Comparison of ENCODE assay signal across 1 cellular context in the genomic region with DNA sequence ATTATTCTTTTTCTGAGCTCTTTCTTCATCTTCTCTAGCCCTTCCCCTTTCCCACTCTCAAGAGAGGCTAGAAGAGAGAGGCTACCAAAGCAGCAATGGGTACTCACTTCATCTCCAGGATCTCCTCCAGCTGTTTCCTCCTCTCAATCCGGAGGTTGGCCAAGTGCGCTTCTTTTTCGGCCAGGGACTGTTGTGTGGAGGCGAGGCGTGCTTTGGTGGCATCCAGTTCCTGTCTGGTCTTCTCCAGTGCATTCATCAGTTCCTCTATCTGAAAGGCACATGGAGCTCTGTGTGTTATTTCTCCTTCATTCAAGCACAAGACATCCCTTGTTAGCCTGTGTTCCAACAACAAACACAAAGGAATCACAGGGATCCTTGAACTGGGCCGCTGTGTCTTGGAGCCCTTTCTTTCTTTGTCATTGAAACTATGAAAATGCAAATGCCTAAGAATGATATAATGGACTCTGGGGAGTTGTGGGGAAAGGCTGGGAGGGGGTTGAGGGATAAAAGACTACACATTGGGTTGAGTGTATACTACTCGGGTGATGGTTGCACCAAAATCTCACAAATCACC.
TF ChIP-seq lines count a peak whose summit lies in the region.

No MANE protein-coding gene starts in this region.

TF ChIP-seq in H1, 55 proteins besides CTCF, POLR2A, EP300 and RAD21:
- no peak for TF ChIP-seq RFX5 (IDR thresholded peaks at IDR 0.05; ENCODE audit: borderline replicate concordance, low read depth, low read length)
- TF ChIP-seq, protein P1, sequence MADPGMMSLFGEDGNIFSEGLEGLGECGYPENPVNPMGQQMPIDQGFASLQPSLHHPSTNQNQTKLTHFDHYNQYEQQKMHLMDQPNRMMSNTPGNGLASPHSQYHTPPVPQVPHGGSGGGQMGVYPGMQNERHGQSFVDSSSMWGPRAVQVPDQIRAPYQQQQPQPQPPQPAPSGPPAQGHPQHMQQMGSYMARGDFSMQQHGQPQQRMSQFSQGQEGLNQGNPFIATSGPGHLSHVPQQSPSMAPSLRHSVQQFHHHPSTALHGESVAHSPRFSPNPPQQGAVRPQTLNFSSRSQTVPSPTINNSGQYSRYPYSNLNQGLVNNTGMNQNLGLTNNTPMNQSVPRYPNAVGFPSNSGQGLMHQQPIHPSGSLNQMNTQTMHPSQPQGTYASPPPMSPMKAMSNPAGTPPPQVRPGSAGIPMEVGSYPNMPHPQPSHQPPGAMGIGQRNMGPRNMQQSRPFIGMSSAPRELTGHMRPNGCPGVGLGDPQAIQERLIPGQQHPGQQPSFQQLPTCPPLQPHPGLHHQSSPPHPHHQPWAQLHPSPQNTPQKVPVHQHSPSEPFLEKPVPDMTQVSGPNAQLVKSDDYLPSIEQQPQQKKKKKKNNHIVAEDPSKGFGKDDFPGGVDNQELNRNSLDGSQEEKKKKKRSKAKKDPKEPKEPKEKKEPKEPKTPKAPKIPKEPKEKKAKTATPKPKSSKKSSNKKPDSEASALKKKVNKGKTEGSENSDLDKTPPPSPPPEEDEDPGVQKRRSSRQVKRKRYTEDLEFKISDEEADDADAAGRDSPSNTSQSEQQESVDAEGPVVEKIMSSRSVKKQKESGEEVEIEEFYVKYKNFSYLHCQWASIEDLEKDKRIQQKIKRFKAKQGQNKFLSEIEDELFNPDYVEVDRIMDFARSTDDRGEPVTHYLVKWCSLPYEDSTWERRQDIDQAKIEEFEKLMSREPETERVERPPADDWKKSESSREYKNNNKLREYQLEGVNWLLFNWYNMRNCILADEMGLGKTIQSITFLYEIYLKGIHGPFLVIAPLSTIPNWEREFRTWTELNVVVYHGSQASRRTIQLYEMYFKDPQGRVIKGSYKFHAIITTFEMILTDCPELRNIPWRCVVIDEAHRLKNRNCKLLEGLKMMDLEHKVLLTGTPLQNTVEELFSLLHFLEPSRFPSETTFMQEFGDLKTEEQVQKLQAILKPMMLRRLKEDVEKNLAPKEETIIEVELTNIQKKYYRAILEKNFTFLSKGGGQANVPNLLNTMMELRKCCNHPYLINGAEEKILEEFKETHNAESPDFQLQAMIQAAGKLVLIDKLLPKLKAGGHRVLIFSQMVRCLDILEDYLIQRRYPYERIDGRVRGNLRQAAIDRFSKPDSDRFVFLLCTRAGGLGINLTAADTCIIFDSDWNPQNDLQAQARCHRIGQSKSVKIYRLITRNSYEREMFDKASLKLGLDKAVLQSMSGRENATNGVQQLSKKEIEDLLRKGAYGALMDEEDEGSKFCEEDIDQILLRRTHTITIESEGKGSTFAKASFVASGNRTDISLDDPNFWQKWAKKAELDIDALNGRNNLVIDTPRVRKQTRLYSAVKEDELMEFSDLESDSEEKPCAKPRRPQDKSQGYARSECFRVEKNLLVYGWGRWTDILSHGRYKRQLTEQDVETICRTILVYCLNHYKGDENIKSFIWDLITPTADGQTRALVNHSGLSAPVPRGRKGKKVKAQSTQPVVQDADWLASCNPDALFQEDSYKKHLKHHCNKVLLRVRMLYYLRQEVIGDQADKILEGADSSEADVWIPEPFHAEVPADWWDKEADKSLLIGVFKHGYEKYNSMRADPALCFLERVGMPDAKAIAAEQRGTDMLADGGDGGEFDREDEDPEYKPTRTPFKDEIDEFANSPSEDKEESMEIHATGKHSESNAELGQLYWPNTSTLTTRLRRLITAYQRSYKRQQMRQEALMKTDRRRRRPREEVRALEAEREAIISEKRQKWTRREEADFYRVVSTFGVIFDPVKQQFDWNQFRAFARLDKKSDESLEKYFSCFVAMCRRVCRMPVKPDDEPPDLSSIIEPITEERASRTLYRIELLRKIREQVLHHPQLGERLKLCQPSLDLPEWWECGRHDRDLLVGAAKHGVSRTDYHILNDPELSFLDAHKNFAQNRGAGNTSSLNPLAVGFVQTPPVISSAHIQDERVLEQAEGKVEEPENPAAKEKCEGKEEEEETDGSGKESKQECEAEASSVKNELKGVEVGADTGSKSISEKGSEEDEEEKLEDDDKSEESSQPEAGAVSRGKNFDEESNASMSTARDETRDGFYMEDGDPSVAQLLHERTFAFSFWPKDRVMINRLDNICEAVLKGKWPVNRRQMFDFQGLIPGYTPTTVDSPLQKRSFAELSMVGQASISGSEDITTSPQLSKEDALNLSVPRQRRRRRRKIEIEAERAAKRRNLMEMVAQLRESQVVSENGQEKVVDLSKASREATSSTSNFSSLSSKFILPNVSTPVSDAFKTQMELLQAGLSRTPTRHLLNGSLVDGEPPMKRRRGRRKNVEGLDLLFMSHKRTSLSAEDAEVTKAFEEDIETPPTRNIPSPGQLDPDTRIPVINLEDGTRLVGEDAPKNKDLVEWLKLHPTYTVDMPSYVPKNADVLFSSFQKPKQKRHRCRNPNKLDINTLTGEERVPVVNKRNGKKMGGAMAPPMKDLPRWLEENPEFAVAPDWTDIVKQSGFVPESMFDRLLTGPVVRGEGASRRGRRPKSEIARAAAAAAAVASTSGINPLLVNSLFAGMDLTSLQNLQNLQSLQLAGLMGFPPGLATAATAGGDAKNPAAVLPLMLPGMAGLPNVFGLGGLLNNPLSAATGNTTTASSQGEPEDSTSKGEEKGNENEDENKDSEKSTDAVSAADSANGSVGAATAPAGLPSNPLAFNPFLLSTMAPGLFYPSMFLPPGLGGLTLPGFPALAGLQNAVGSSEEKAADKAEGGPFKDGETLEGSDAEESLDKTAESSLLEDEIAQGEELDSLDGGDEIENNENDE (IDR thresholded peaks at IDR 0.05; ENCODE audit: insufficient replicate concordance, low read length) = peak; percentile 54
